1 cellular context compared by ENCODE assay signal in genomic region chrX:24153175-24153795, GRCh38.
TF ChIP-seq lines count a peak whose summit lies in the region.

No MANE protein-coding gene starts in this region.

TF ChIP-seq in HEK293, 187 proteins besides CTCF, POLR2A, EP300 and RAD21 (continued from another document and continues in another):
- TF ChIP-seq ZNF398 (tag by site-specific recombination; IDR thresholded peaks at IDR 0.05) (peak; percentile 37; the same call in 1 of the 2 replicates), ZNF121 (tag by site-specific recombination; IDR thresholded peaks at IDR 0.05) (no peak), GLI2 (tag by site-specific recombination; IDR thresholded peaks at IDR 0.05; ENCODE audit: borderline replicate concordance, low read depth) (no peak), ZNF677 (tag by site-specific recombination; IDR thresholded peaks at IDR 0.05) (no peak), ZNF133 (tag by site-specific recombination; IDR thresholded peaks at IDR 0.05) (no peak), ZNF449 (tag by site-specific recombination; IDR thresholded peaks at IDR 0.05) (no peak), SCRT2 (tag by site-specific recombination; IDR thresholded peaks at IDR 0.05) (peak; percentile 80), MZF1 (tag by site-specific recombination; IDR thresholded peaks at IDR 0.05; ENCODE audit: borderline replicate concordance) (peak; percentile 90), PRDM10 (tag by site-specific recombination; IDR thresholded peaks at IDR 0.05) (peak; percentile 51), ZNF629 (tag by site-specific recombination; IDR thresholded peaks at IDR 0.05) (peak; percentile 47; the same call in 1 of the 2 replicates), ZSCAN30 (tag by site-specific recombination; IDR thresholded peaks at IDR 0.05) (no peak), ZBTB44 (tag by site-specific recombination; IDR thresholded peaks at IDR 0.05) (peak; percentile 71; the same call in 1 of the 2 replicates), SCRT1 (tag by site-specific recombination; IDR thresholded peaks at IDR 0.05; ENCODE audit: borderline replicate concordance) (peak; percentile 84), HOXC10 (CRISPR knock-in tag; IDR thresholded peaks at IDR 0.05) (no peak), ZNF664 (tag by site-specific recombination; IDR thresholded peaks at IDR 0.05) (no peak), TRIM28 (IDR thresholded peaks at IDR 0.05; ENCODE audit: borderline replicate concordance, low read length) (peak; percentile 73; the same call in 1 of the 2 replicates), ZEB2 (tag by site-specific recombination; IDR thresholded peaks at IDR 0.05) (peak; percentile 51), ZNF114 (tag by site-specific recombination; IDR thresholded peaks at IDR 0.05) (no peak), ZNF596 (tag by site-specific recombination; IDR thresholded peaks at IDR 0.05) (no peak), ZNF610 (tag by site-specific recombination; IDR thresholded peaks at IDR 0.05; ENCODE audit: borderline replicate concordance) (no peak), ZNF530 (tag by site-specific recombination; IDR thresholded peaks at IDR 0.05; ENCODE audit: low read depth) (no peak), ZNF239 (tag by site-specific recombination; IDR thresholded peaks at IDR 0.05) (no peak), ZNF561 (tag by site-specific recombination; IDR thresholded peaks at IDR 0.05; ENCODE audit: borderline replicate concordance) (no peak), IKZF3 (tag by site-specific recombination; IDR thresholded peaks at IDR 0.05) (peak; percentile 72; the same call in 1 of the 2 replicates), SP7 (tag by site-specific recombination; IDR thresholded peaks at IDR 0.05) (0 out of 2 replicates have a peak, but pooled peaks have one; percentile 40), ZNF513 (tag by site-specific recombination; IDR thresholded peaks at IDR 0.05) (peak; percentile 50; the same call in 1 of the 2 replicates), ZNF132 (tag by site-specific recombination; IDR thresholded peaks at IDR 0.05; ENCODE audit: borderline replicate concordance) (no peak), ZNF366 (tag by site-specific recombination; conservative IDR thresholded peaks at IDR 0.05) (peak; percentile 67), ZFP69B (tag by site-specific recombination; IDR thresholded peaks at IDR 0.05) (no peak), ZNF18 (tag by site-specific recombination; IDR thresholded peaks at IDR 0.05) (0 out of 2 replicates have a peak, but pooled peaks have one; percentile 37), ZNF23 (tag by site-specific recombination; IDR thresholded peaks at IDR 0.05; ENCODE audit: borderline replicate concordance) (no peak), REPIN1 (tag by site-specific recombination; IDR thresholded peaks at IDR 0.05; ENCODE audit: low read depth) (no peak), ZNF155 (tag by site-specific recombination; IDR thresholded peaks at IDR 0.05) (no peak), KLF17 (tag by site-specific recombination; IDR thresholded peaks at IDR 0.05) (no peak), GLIS1 (tag by site-specific recombination; IDR thresholded peaks at IDR 0.05) (peak; percentile 82), ZBTB49 (tag by site-specific recombination; IDR thresholded peaks at IDR 0.05; ENCODE audit: low read depth) (no peak), ZSCAN5A (tag by site-specific recombination; IDR thresholded peaks at IDR 0.05) (no peak), ZFHX2 (tag by site-specific recombination; conservative IDR thresholded peaks at IDR 0.05) (no peak), PBX3 (CRISPR knock-in tag; IDR thresholded peaks at IDR 0.05) (no peak), RBAK (tag by site-specific recombination; IDR thresholded peaks at IDR 0.05) (no peak), ZBTB1 (tag by site-specific recombination; IDR thresholded peaks at IDR 0.05) (peak; percentile 33; the same call in 1 of the 2 replicates), ZNF350 (tag by site-specific recombination; IDR thresholded peaks at IDR 0.05) (no peak), ZNF654 (tag by site-specific recombination; IDR thresholded peaks at IDR 0.05; ENCODE audit: low read depth) (no peak), OSR2 (tag by site-specific recombination; IDR thresholded peaks at IDR 0.05) (no peak), ZNF624 (tag by site-specific recombination; IDR thresholded peaks at IDR 0.05) (no peak), OVOL3 (tag by site-specific recombination; IDR thresholded peaks at IDR 0.05) (no peak), ZNF37A (tag by site-specific recombination; IDR thresholded peaks at IDR 0.05) (no peak), ZNF747 (tag by site-specific recombination; IDR thresholded peaks at IDR 0.05) (no peak), ZNF140 (tag by site-specific recombination; IDR thresholded peaks at IDR 0.05) (no peak), ZSCAN16 (tag by site-specific recombination; IDR thresholded peaks at IDR 0.05) (no peak)
